14 cellular contexts compared by ENCODE assay signal in the genomic region with DNA sequence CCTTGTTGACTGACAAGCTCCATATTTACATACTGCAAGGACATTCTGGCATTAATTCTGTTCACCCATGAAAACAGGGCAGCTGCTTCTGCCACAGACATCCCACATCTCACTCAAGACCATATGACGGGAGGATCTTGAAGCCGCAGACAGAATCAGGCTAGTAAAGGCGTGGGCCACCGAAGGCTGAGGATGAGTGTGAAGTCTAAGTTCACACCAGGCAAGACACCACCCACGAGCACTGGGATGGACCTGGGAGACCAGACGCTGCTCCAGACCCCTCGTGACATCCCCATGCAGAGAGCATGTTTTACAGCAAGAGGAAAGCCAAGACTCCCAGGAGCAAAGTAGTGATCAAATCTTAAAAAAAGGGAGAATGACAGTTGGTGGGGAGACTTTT. TPM values are rescaled to one million over a fixed set of nuclear protein-coding genes. Genes with fewer than 3 reads are reported as not detected.
DNase-seq lines count a peak whose midpoint lies in the region; ATAC-seq and TF ChIP-seq lines count a peak whose summit lies in the region.
"Had no signal": no experiment of that assay in that cellular context is flagged by ENCODE, and none has a peak within 500 bp of the region (broad histone marks: within the 10 kb centered on the region; RNA-seq: fewer than 3 reads in every experiment).

No MANE protein-coding gene starts in this region.

- TF ChIP-seq POLR2A in tibial nerve (IDR thresholded peaks at IDR 0.05), result no peak

- H3K36me3 ChIP-seq in esophagus (ENCODE audit: control insufficient read depth in 2 of 2, insufficient read depth in 2 of 2, low read length in 1 of 2) (no peaks in the 10 kb centered on the region), osteoblast (ENCODE audit: insufficient read depth, low read length) (peaks cover 68% of the 10 kb centered on the region), tibial nerve (no peaks in the 10 kb centered on the region)

- H3K4me2 ChIP-seq in osteoblast (ENCODE audit: insufficient read depth, low read length), result peak overlapping the region; percentile 97

- WGBS in esophagus, 2 donors, result 56 to 75% methylated on average over 7 of the region's 7 CpGs
- WGBS in tibial nerve, 2 donors, result 83 to 88% methylated on average over 7 of the region's 7 CpGs

- no peaks in the 10 kb centered on the region for H3K9me3 ChIP-seq in esophagus (ENCODE audit: control insufficient read depth in 2 of 2, insufficient read depth in 1 of 2, low read depth in 1 of 2, low read length in 1 of 2)
- H3K9me3 ChIP-seq in osteoblast (ENCODE audit: low read depth, low read length), result no peaks in the 10 kb centered on the region
- no peaks in the 10 kb centered on the region for H3K9me3 ChIP-seq in tibial nerve
- H3K9me3 ChIP-seq: SJCRH30 had no signal

- H3K27me3 ChIP-seq in esophagus (ENCODE audit: control insufficient read depth in 1 of 2, insufficient read depth in 2 of 2, low read length in 2 of 2), result no peaks in the 10 kb centered on the region
- no peaks in the 10 kb centered on the region for H3K27me3 ChIP-seq in osteoblast (ENCODE audit: insufficient read depth, low read length)
- peaks cover 0 to 23% of the 10 kb centered on the region in 2 donors for H3K27me3 ChIP-seq in tibial nerve
- H3K27me3 ChIP-seq: SJCRH30 had no signal

- H3K4me1 ChIP-seq in esophagus (ENCODE audit: control insufficient read depth in 2 of 2, insufficient read depth in 2 of 2, low read length in 1 of 2), result peaks cover 3 to 13% of the 10 kb centered on the region in 2 donors
- peaks cover 63% of the 10 kb centered on the region for H3K4me1 ChIP-seq in osteoblast (ENCODE audit: insufficient read depth, low read length)
- H3K4me1 ChIP-seq in tibial nerve, result peaks cover 0 to 54% (median 10%) of the 10 kb centered on the region in 4 donors

- TF ChIP-seq EP300 in tibial nerve (IDR thresholded peaks at IDR 0.05), result no peak

- H3K79me2 ChIP-seq in osteoblast (ENCODE audit: insufficient read depth, low read length), result peaks cover 96% of the 10 kb centered on the region

- peak overlapping the region; percentile 9 to 59 for H3K27ac ChIP-seq in esophagus (ENCODE audit: low read depth in 2 of 2, low read length in 1 of 2)
- H3K27ac ChIP-seq in osteoblast (ENCODE audit: low read depth, low read length), result peak overlapping the region; percentile 96
- H3K27ac ChIP-seq in tibial nerve, result peak overlapping the region in 2 of 4 donors; percentile 87 to 92
- H3K27ac ChIP-seq: SJCRH30 had no signal

- no peak for ATAC-seq in HG03097 (IDR thresholded peaks at IDR 0.05; ENCODE audit: low FRiP score, unreplicated experiment)
- ATAC-seq: activated CD8-positive, alpha-beta memory T cell treated with anti-CD3 and anti-CD28 coated beads, Interleukin-2, amount 10 ng/mL, durations not matched to agents 7 days and 5 days had no signal

- TF ChIP-seq CTCF in AG10803 (conservative IDR thresholded peaks at IDR 0.05; ENCODE audit: low read length), result no peak
- TF ChIP-seq CTCF in osteoblast (IDR thresholded peaks at IDR 0.05; ENCODE audit: extremely low read depth, low read depth, low read length), result no peak
- TF ChIP-seq CTCF in tibial nerve (IDR thresholded peaks at IDR 0.05), result no peak

- H2AFZ ChIP-seq in osteoblast (ENCODE audit: low read length), result no peak overlapping the region

- H4K20me1 ChIP-seq in osteoblast (ENCODE audit: insufficient read depth, low read length), result peaks cover 34% of the 10 kb centered on the region

- no peak for DNase-seq in AG10803 (ENCODE audit: low read depth)
- DNase-seq in RKO (ENCODE audit: low spot score), result peak; percentile 68
- DNase-seq in osteoblast (ENCODE audit: insufficient read length, low spot score, missing footprints), result no peak
- no peak for DNase-seq in activated naive CD4-positive, alpha-beta T cell (lab: John Stamatoyannopoulos, UW)
- no peak for DNase-seq in tibial nerve (ENCODE audit: low spot score in 2 of 2)
- no peak for DNase-seq in AML-193 (lab: John Stamatoyannopoulos, UW)
- DNase-seq: activated CD8-positive, alpha-beta memory T cell treated with anti-CD3 and anti-CD28 coated beads, Interleukin-2, amount 10 ng/mL, durations not matched to agents 7 days and 5 days; activated naive CD8-positive, alpha-beta T cell treated with anti-CD3 and anti-CD28 coated beads for 36 hours; head of caudate nucleus; MM.1S; NCI-H2107; SJCRH30 had no signal

- H3K4me3 ChIP-seq in AG10803 (ENCODE audit: low read length), result peak overlapping the region; percentile 96
- peak overlapping the region in 1 of 2 donors; percentile 14 for H3K4me3 ChIP-seq in esophagus (ENCODE audit: low read depth in 1 of 2, low read length in 2 of 2)
- H3K4me3 ChIP-seq in osteoblast (ENCODE audit: insufficient read depth, low read length), result peak overlapping the region; percentile 78
- H3K4me3 ChIP-seq in tibial nerve, result peak overlapping the region in 1 of 4 donors; percentile 62
- H3K4me3 ChIP-seq: SJCRH30 had no signal

RNA-seq across cellular contexts. Expression of gene FHL2, which starts 3.2 kb away (rescaled TPM):
- polyA plus RNA-seq in esophagus, result 10 to 100 TPM; 17.6 to 55.5 TPM
- total RNA-seq in osteoblast (566 and 568 TPM in 2 replicates), tibial nerve (10 to 100 TPM; 53.7 to 99.2 (median 71.6) TPM)

RNA-seq across cellular contexts. Expression of gene C2orf49, which starts 58.4 kb away (rescaled TPM):
- 1 to 10 TPM; 6.6 to 8.7 TPM for polyA plus RNA-seq in esophagus
- total RNA-seq in osteoblast (18.0 and 18.1 TPM in 2 replicates), tibial nerve (10 to 100 TPM; 17.1 to 24.0 (median 20.4) TPM)
